In the genomic region with DNA sequence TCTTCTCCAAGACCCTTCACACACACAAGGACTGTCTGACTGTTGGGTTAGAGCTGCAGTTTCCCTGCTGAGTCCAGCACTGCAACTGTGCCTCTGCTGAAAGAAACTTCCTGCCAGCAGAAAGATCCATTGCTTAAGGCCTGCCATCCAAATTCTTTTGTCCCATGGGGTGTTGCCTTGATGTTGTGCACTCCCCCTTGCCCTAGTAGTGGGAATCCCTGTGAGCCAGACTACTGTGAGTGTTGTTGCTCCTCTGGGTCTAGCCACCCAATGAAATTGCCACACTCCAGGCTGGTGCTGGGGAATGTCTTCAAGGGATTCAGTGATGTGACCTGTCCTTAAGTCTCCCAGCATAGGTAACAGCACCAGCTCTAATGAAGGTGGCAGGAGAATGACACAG, we compare ENCODE assay signal across 27 cellular contexts.
"Had no signal": no experiment of that assay in that cellular context is flagged by ENCODE, and none has a peak within 500 bp of the region (broad histone marks: within the 10 kb centered on the region; RNA-seq: fewer than 3 reads in every experiment).

No MANE protein-coding gene starts in this region.

- H3K4me3 ChIP-seq: ovary, psoas muscle, right lobe of liver, skin epidermis, smooth muscle cell, spleen, stomach, thoracic aorta, thyroid gland, tibial nerve, upper lobe of right lung, uterus had no signal

- H2AFZ ChIP-seq: parathyroid adenoma had no signal

- H3K4me1 ChIP-seq: parathyroid adenoma, psoas muscle, right lobe of liver, spleen, stomach, thyroid gland, upper lobe of right lung, uterus had no signal

- ATAC-seq: naive thymus-derived CD8-positive, alpha-beta T cell; natural killer cell treated with Interleukin-12 subunit alpha and Interleukin-12 subunit beta and Interleukin-15 and Interleukin-18, amount 100 ng/mL, for 72 hours; psoas muscle; right lobe of liver; stimulated activated naive B cell treated with anti-CD40 and anti-IgM and Interleukin-4, amounts not matched to agents 10 μg/mL and 1 μg/mL and 100 μg/mL, for 72 hours; upper lobe of right lung had no signal

- H3K27ac ChIP-seq: ovary, parathyroid adenoma, psoas muscle, right lobe of liver, skin epidermis, spleen, stomach, thoracic aorta, thyroid gland, tibial nerve, upper lobe of right lung, uterus had no signal

- H3K27me3 ChIP-seq: ovary, right lobe of liver, spleen, thyroid gland, tibial nerve, upper lobe of right lung, uterus had no signal

- H3K9me3 ChIP-seq: ovary, psoas muscle, right lobe of liver, spleen, stomach, thoracic aorta, thyroid gland, tibial nerve, upper lobe of right lung, uterus had no signal

- H3K36me3 ChIP-seq: ovary, right lobe of liver, spleen, stomach, thoracic aorta, thyroid gland, tibial nerve, upper lobe of right lung, uterus had no signal

- H3K4me2 ChIP-seq: smooth muscle cell had no signal

- H3K9ac ChIP-seq: parathyroid adenoma had no signal

- DNase-seq: naive B cell; naive thymus-derived CD8-positive, alpha-beta T cell; nephron progenitor cell; occipital lobe; ovary; posterior cingulate gyrus; psoas muscle; right cardiac atrium; right lobe of liver; spleen; stimulated activated CD4-positive, alpha-beta T cell treated with anti-CD3 and anti-CD28 coated beads, Interleukin-12 subunit alpha, Interleukin-12 subunit beta, amount 100 ng/mL, for 4 hours; stimulated activated CD4-positive, alpha-beta T cell treated with anti-CD3 and anti-CD28 coated beads, Interleukin-1b, Interleukin-23, amount 100 ng/mL, for 48 hours; stimulated activated CD4-positive, alpha-beta T cell treated with anti-CD3 and anti-CD28 coated beads, Interleukin-4, amount 100 ng/mL, for 1 hour; stimulated activated CD4-positive, alpha-beta T cell treated with anti-CD3 and anti-CD28 coated beads, Interleukin-4, amount 100 ng/mL, for 4 hours; stimulated activated CD8-positive, alpha-beta memory T cell treated with anti-CD3 and anti-CD28 coated beads, Interleukin-4, amount 100 ng/mL, for 48 hours; stimulated activated naive B cell treated with anti-CD40 and anti-IgM and Interleukin-4, amounts not matched to agents 10 μg/mL and 1 μg/mL and 100 μg/mL, for 72 hours; stimulated activated naive CD4-positive, alpha-beta T cell treated with Interleukin-2 at 50 U/mL for 16 hours; stomach; thyroid gland; upper lobe of right lung; uterus had no signal
